In genomic region chr22:46011627-46012181, GRCh38 we compare ENCODE assay signal across 14 cellular contexts. TPM values are rescaled to one million over a fixed set of nuclear protein-coding genes. Genes with fewer than 3 reads are reported as not detected.
DNase-seq lines count a peak whose midpoint lies in the region; ATAC-seq and TF ChIP-seq lines count a peak whose summit lies in the region.
"Had no signal": no experiment of that assay in that cellular context is flagged by ENCODE, and none has a peak within 500 bp of the region (broad histone marks: within the 10 kb centered on the region; RNA-seq: fewer than 3 reads in every experiment).

No MANE protein-coding gene starts in this region.

- H4K8ac ChIP-seq in mesendoderm (ENCODE audit: low read depth, low read length) = no peak overlapping the region

- no peak overlapping the region for H3K18ac ChIP-seq in mesendoderm (ENCODE audit: low read length)

- no peak for TF ChIP-seq CTCF in dorsolateral prefrontal cortex (IDR thresholded peaks at IDR 0.05 in 54 of 56, conservative IDR thresholded peaks at IDR 0.05 in 2 of 56; ENCODE audit: low read depth in 1 of 56, partially characterized antibody in 56 of 56)
- no peak for TF ChIP-seq CTCF in GM10248 (IDR thresholded peaks at IDR 0.05; ENCODE audit: control extremely low read depth, extremely low read depth, low read depth, missing control alignments)

- no peaks in the 10 kb centered on the region for H3K36me3 ChIP-seq in NT2/D1 (ENCODE audit: insufficient read depth, insufficient read length, low read length)
- H3K36me3 ChIP-seq in mesendoderm (ENCODE audit: control insufficient read depth, insufficient read depth, low read length) = no peaks in the 10 kb centered on the region
- H3K36me3 ChIP-seq: prostate gland had no signal

- H3K79me2 ChIP-seq in mesendoderm (ENCODE audit: control insufficient read depth, insufficient read depth, low read length) = no peaks in the 10 kb centered on the region

- DNase-seq in NT2/D1 (ENCODE audit: low read depth, low spot score) (no peak), dorsolateral prefrontal cortex (peak in 4 of 10 donors; percentile 29 to 43 (median 42)), mesendoderm (no peak), GM10248 (ENCODE audit: extremely low spot score) (no peak), NAMALWA (ENCODE audit: low spot score) (no peak), NCI-H187 (lab: John Stamatoyannopoulos, UW) (no peak)
- DNase-seq: activated CD8-positive, alpha-beta memory T cell treated with anti-CD3 and anti-CD28 coated beads, Interleukin-2, amount 50 U/mL, for 4 hours; CD4-positive, CD25-positive, alpha-beta regulatory T cell; PC-3 had no signal

- H3K4me2 ChIP-seq in mesendoderm (ENCODE audit: low read length) = no peak overlapping the region
- H3K4me2 ChIP-seq: KMS-11 had no signal

- no peaks in the 10 kb centered on the region for H3K9me3 ChIP-seq in NT2/D1 (ENCODE audit: insufficient read depth, low read length)
- H3K9me3 ChIP-seq: prostate gland had no signal

- no CpG with 5 or more reads among the region's 18 CpGs for WGBS in mesendoderm (ENCODE audit: extremely low coverage, insufficient coverage, low lambda C conversion rate)

- H3K27ac Mint-ChIP-seq in stimulated activated memory B cell treated with anti-CD40 and anti-IgM and Interleukin-4, amounts not matched to agents 10 μg/mL and 1 μg/mL and 100 μg/mL, for 72 hours = peak overlapping the region; percentile 71
- H3K27ac Mint-ChIP-seq: CD4-positive, CD25-positive, alpha-beta regulatory T cell had no signal

- peaks cover 24% of the 10 kb centered on the region for H3K4me1 Mint-ChIP-seq in stimulated activated memory B cell treated with anti-CD40 and anti-IgM and Interleukin-4, amounts not matched to agents 10 μg/mL and 1 μg/mL and 100 μg/mL, for 72 hours

- peak overlapping the region; percentile 25 for H3K56ac ChIP-seq in mesendoderm (ENCODE audit: low read length)

- H2BK15ac ChIP-seq in mesendoderm (replicated peaks; ENCODE audit: low read depth) = no peak overlapping the region

- H2AK5ac ChIP-seq in mesendoderm (ENCODE audit: low read length) = no peak overlapping the region

- no peak overlapping the region for H3K4me3 Mint-ChIP-seq in stimulated activated memory B cell treated with anti-CD40 and anti-IgM and Interleukin-4, amounts not matched to agents 10 μg/mL and 1 μg/mL and 100 μg/mL, for 72 hours

- intact Hi-C loops in dorsolateral prefrontal cortex (cut with DNase I) = loop anchor here (5.0 to 10.0 kb wide), 2 partner anchors 63 to 286 kb away; partner anchors contain the start of gene GTSE1 (in 1 of the 2)

- H3K79me1 ChIP-seq in mesendoderm (ENCODE audit: low read length) = no peaks in the 10 kb centered on the region

- H3K23ac ChIP-seq in mesendoderm (ENCODE audit: low read length) = no peak overlapping the region

- no peak overlapping the region for H4K5ac ChIP-seq in mesendoderm (ENCODE audit: low read length)

- H3K9me3 Mint-ChIP-seq in stimulated activated memory B cell treated with anti-CD40 and anti-IgM and Interleukin-4, amounts not matched to agents 10 μg/mL and 1 μg/mL and 100 μg/mL, for 72 hours = peaks cover 6% of the 10 kb centered on the region

- H3K4me1 ChIP-seq in NT2/D1 (ENCODE audit: insufficient read depth, insufficient read length) (peaks cover 20% of the 10 kb centered on the region), mesendoderm (ENCODE audit: control insufficient read depth, low read depth, low read length) (peaks cover 2% of the 10 kb centered on the region)

- no peak overlapping the region for H2BK120ac ChIP-seq in mesendoderm (ENCODE audit: low read depth, low read length)

- H3K27me3 ChIP-seq in NT2/D1 (ENCODE audit: insufficient read depth, insufficient read length) (no peaks in the 10 kb centered on the region), dorsolateral prefrontal cortex (no peaks in the 10 kb centered on the region), mesendoderm (ENCODE audit: insufficient read depth, low read length, poor library complexity) (no peaks in the 10 kb centered on the region)

- POLR2A ChIA-PET in GM10248 (lab: Yijun Ruan, JAX) = no interaction called here

- H3K27me3 Mint-ChIP-seq in stimulated activated memory B cell treated with anti-CD40 and anti-IgM and Interleukin-4, amounts not matched to agents 10 μg/mL and 1 μg/mL and 100 μg/mL, for 72 hours = no peaks in the 10 kb centered on the region
- H3K27me3 Mint-ChIP-seq: CD4-positive, CD25-positive, alpha-beta regulatory T cell had no signal

- peak overlapping the region; percentile 32 for H3K9ac ChIP-seq in NT2/D1 (ENCODE audit: insufficient read length, low read depth)
- H3K9ac ChIP-seq in mesendoderm (ENCODE audit: low read length) = no peak overlapping the region
- H3K9ac ChIP-seq: KMS-11 had no signal

- H3K4me3 ChIP-seq in NT2/D1 (ENCODE audit: insufficient read length, low read depth) (no peak overlapping the region), dorsolateral prefrontal cortex (peak overlapping the region in 1 of 59 donors; percentile 6), mesendoderm (ENCODE audit: low read length) (no peak overlapping the region)
- H3K4me3 ChIP-seq: prostate gland had no signal

- H3K36me3 Mint-ChIP-seq in stimulated activated memory B cell treated with anti-CD40 and anti-IgM and Interleukin-4, amounts not matched to agents 10 μg/mL and 1 μg/mL and 100 μg/mL, for 72 hours = no peaks in the 10 kb centered on the region
- H3K36me3 Mint-ChIP-seq: CD4-positive, CD25-positive, alpha-beta regulatory T cell had no signal

- CTCF ChIA-PET in GM10248 (lab: Yijun Ruan, JAX) = interaction anchor here (0.9 to 3.3 kb wide), 11 partner anchors 9 to 110 kb away, joined by 3 to 32 read pairs (median 8); no protein-coding TSS in a partner anchor

- no peak for ATAC-seq in stimulated activated memory B cell treated with anti-CD40 and anti-IgM and Interleukin-4, amounts not matched to agents 10 μg/mL and 1 μg/mL and 100 μg/mL, for 72 hours
- no peak for ATAC-seq in GM18907 (IDR thresholded peaks at IDR 0.05; ENCODE audit: unreplicated experiment)
- ATAC-seq: HCT116, PC-3 had no signal

- H3K27ac ChIP-seq in dorsolateral prefrontal cortex = peak overlapping the region; percentile 68 to 99 (median 96)
- no peak overlapping the region for H3K27ac ChIP-seq in mesendoderm (ENCODE audit: low read depth, low read length)
- H3K27ac ChIP-seq: KMS-11 had no signal

- H3K4ac ChIP-seq in mesendoderm (ENCODE audit: low read depth, low read length) = no peak overlapping the region

- no peak overlapping the region for H2BK5ac ChIP-seq in mesendoderm (ENCODE audit: low read length)

RNA-seq across cellular contexts. Expression of gene WNT7B, which starts 34.7 kb away (rescaled TPM):
- 10 to 100 TPM in 1 of 120 experiments, 1 to 10 TPM in 118, under 1 TPM in 1; 0.67 to 11.8 (median 2.7) TPM for total RNA-seq in dorsolateral prefrontal cortex
- not detected for polyA plus RNA-seq in mesendoderm (2013, experiment 1 of 2)
- 0.03 TPM for polyA plus RNA-seq in mesendoderm (2013, experiment 2 of 2)
- total RNA-seq: CD4-positive, CD25-positive, alpha-beta regulatory T cell had no signal
- polyA plus RNA-seq: CD4-positive, CD25-positive, alpha-beta regulatory T cell had no signal
